Comparison of ENCODE assay signal across 2 cellular contexts in the genomic region with DNA sequence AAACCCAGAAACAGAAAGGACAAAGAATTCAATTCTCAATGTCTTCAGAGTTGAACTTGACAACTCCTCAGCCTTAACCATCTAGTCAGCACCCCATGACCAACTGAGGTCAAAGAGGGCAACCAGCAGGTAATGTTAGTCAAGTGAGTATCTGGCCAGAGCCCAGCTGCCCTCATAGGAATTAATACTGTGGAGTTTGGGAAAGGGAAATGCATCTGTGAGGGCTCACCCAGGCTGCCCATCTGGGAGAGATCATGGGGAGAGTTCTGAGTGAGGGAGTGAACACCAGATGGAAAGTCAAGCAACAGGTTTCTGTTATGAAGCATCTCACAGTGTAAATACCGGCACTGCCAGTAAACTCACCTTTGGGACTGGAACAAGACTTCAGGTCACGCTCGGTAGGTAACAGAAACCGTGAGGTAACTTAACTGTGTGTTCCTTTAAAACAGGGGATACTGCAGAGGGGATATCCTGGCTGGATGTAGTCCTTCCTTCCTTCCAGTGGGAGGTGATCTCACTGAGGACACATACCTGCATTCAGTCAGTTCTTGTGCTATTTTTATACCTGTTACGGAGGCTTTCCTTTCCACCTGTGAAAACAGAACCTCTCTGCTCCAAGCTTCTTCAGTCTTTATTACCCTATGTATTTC.
A peak's percentile ranks its signal among the peaks of the same experiment; 100 is the strongest.
TF ChIP-seq lines count a peak whose summit lies in the region.

No MANE protein-coding gene starts in this region.

TF ChIP-seq in HEK293, 187 proteins besides CTCF, POLR2A, EP300 and RAD21 (continued from another document):
- TF ChIP-seq ZSCAN16 (tag by site-specific recombination; IDR thresholded peaks at IDR 0.05) (no peak), SCRT2 (tag by site-specific recombination; IDR thresholded peaks at IDR 0.05) (peak; percentile 20; the same call in 1 of the 2 replicates), ZNF350 (tag by site-specific recombination; IDR thresholded peaks at IDR 0.05) (no peak)
- TF ChIP-seq, protein P1, sequence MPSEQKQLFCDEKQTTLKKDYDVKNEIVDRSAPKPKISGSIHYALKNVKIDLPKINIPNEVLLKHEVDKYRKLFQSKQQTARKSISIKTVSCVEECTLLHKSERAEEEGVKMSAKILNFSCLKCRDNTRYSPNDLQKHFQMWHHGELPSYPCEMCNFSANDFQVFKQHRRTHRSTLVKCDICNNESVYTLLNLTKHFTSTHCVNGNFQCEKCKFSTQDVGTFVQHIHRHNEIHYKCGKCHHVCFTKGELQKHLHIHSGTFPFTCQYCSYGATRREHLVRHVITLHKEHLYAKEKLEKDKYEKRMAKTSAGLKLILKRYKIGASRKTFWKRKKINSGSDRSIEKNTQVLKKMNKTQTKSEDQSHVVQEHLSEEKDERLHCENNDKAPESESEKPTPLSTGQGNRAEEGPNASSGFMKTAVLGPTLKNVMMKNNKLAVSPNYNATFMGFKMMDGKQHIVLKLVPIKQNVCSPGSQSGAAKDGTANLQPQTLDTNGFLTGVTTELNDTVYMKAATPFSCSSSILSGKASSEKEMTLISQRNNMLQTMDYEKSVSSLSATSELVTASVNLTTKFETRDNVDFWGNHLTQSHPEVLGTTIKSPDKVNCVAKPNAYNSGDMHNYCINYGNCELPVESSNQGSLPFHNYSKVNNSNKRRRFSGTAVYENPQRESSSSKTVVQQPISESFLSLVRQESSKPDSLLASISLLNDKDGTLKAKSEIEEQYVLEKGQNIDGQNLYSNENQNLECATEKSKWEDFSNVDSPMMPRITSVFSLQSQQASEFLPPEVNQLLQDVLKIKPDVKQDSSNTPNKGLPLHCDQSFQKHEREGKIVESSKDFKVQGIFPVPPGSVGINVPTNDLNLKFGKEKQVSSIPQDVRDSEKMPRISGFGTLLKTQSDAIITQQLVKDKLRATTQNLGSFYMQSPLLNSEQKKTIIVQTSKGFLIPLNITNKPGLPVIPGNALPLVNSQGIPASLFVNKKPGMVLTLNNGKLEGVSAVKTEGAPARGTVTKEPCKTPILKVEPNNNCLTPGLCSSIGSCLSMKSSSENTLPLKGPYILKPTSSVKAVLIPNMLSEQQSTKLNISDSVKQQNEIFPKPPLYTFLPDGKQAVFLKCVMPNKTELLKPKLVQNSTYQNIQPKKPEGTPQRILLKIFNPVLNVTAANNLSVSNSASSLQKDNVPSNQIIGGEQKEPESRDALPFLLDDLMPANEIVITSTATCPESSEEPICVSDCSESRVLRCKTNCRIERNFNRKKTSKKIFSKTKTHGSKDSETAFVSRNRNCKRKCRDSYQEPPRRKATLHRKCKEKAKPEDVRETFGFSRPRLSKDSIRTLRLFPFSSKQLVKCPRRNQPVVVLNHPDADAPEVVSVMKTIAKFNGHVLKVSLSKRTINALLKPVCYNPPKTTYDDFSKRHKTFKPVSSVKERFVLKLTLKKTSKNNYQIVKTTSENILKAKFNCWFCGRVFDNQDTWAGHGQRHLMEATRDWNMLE (tag by site-specific recombination; conservative IDR thresholded peaks at IDR 0.05; ENCODE audit: low read depth) = no peak

TF ChIP-seq in GM12878, 131 proteins besides CTCF, POLR2A, EP300 and RAD21 (continued from another document):
- no peak for TF ChIP-seq CBFB (IDR thresholded peaks at IDR 0.05; ENCODE audit: low read depth)
- peak; percentile 72; the same call in 1 of the 2 replicates for TF ChIP-seq ZNF687 (IDR thresholded peaks at IDR 0.05)
- no peak for TF ChIP-seq BCL11A (IDR thresholded peaks at IDR 0.05; ENCODE audit: low read depth, low read length)
- peak; percentile 66 for TF ChIP-seq MLLT1 (IDR thresholded peaks at IDR 0.05)
- no peak for TF ChIP-seq ZNF622 (IDR thresholded peaks at IDR 0.05)
- TF ChIP-seq NBN (IDR thresholded peaks at IDR 0.05) = 0 out of 2 replicates have a peak, but pooled peaks have one; percentile 26
- 0 out of 4 replicates have a peak, but pooled peaks of 1 of the 2 experiments have one; percentile 9 for TF ChIP-seq BHLHE40 (IDR thresholded peaks at IDR 0.05; ENCODE audit: borderline replicate concordance in 1 of 2, low read depth in 2 of 2, low read length in 1 of 2)
- TF ChIP-seq IKZF1 (conservative IDR thresholded peaks at IDR 0.05) = peak; percentile 49
- TF ChIP-seq EED (IDR thresholded peaks at IDR 0.05; ENCODE audit: low read depth) = peak; percentile 86
- TF ChIP-seq NR2F1 (conservative IDR thresholded peaks at IDR 0.05) = peak; percentile 59
- TF ChIP-seq FOS (IDR thresholded peaks at IDR 0.05; ENCODE audit: borderline replicate concordance, extremely low read depth, insufficient read length) = no peak
- no peak for TF ChIP-seq TBL1XR1 (IDR thresholded peaks at IDR 0.05; ENCODE audit: low read depth, low read length)
- TF ChIP-seq PBX3 (IDR thresholded peaks at IDR 0.05; ENCODE audit: insufficient replicate concordance, low read depth, low read length) = no peak
- TF ChIP-seq ETV6 (conservative IDR thresholded peaks at IDR 0.05 in 1 of 2, IDR thresholded peaks at IDR 0.05 in 1 of 2; ENCODE audit: borderline replicate concordance in 1 of 2, low read depth in 1 of 2) = no peak
- no peak for TF ChIP-seq MTA2 (IDR thresholded peaks at IDR 0.05; ENCODE audit: low read depth)
- TF ChIP-seq RELB (IDR thresholded peaks at IDR 0.05; ENCODE audit: low read depth) = peak; percentile 25; the same call in 1 of the 2 replicates
- TF ChIP-seq NRF1 (conservative IDR thresholded peaks at IDR 0.05; ENCODE audit: low read depth, low read length) = no peak
- TF ChIP-seq MYB (IDR thresholded peaks at IDR 0.05; ENCODE audit: borderline replicate concordance, low read depth, low read length) = no peak
- TF ChIP-seq IKZF2 (IDR thresholded peaks at IDR 0.05) = peak; percentile 43 to 56; a peak in 3 of 4 replicates
- TF ChIP-seq FOXK2 (IDR thresholded peaks at IDR 0.05) = no peak
- no peak for TF ChIP-seq ZBTB11 (CRISPR knock-in tag; IDR thresholded peaks at IDR 0.05)
